ENCODE assay signal across 1 cellular context in the genomic region with DNA sequence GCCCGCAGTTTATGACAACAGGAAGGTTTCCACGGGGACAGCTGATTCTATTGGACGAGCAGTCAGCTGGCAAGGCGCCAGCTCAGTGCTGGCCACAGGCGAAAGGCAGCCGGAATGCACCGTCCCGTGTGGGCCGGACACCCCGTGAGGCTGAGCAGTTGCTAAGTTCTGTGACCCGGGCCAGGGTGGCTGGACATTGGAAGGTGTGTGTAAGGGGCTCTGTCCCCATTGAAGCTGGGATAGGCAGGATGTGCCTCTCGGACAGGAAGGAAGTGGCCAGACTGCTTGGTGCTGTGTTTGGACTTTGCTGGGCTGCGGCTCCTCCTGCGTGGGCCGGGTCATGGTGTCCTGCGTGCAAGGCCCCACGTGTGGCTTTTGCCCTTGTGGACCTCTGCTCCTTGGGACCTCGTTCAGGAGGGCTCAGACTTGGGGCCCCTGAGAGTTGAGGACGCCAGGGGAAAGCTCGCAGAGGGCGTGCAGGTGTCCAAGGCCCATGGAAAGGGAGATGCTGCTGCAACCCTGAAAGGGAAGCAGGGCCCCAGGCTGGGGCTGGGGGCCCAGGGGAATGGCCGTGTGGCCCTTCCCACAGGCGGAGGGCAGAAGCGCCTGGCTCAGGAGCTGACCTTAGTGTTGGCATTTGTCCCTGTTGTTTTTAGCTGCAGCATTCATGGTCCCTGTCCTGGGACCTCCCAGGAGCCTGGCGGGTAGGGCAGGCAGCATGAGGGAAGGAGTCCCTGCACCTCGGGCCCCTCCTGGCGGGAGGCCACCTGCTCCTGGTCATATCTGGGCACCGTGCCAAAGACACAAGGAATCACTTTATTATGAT.
TF ChIP-seq lines count a peak whose summit lies in the region.

No MANE protein-coding gene starts in this region.

TF ChIP-seq in HepG2, 621 proteins besides CTCF, POLR2A, EP300 and RAD21 (continued from another document):
- TF ChIP-seq, protein P1, sequence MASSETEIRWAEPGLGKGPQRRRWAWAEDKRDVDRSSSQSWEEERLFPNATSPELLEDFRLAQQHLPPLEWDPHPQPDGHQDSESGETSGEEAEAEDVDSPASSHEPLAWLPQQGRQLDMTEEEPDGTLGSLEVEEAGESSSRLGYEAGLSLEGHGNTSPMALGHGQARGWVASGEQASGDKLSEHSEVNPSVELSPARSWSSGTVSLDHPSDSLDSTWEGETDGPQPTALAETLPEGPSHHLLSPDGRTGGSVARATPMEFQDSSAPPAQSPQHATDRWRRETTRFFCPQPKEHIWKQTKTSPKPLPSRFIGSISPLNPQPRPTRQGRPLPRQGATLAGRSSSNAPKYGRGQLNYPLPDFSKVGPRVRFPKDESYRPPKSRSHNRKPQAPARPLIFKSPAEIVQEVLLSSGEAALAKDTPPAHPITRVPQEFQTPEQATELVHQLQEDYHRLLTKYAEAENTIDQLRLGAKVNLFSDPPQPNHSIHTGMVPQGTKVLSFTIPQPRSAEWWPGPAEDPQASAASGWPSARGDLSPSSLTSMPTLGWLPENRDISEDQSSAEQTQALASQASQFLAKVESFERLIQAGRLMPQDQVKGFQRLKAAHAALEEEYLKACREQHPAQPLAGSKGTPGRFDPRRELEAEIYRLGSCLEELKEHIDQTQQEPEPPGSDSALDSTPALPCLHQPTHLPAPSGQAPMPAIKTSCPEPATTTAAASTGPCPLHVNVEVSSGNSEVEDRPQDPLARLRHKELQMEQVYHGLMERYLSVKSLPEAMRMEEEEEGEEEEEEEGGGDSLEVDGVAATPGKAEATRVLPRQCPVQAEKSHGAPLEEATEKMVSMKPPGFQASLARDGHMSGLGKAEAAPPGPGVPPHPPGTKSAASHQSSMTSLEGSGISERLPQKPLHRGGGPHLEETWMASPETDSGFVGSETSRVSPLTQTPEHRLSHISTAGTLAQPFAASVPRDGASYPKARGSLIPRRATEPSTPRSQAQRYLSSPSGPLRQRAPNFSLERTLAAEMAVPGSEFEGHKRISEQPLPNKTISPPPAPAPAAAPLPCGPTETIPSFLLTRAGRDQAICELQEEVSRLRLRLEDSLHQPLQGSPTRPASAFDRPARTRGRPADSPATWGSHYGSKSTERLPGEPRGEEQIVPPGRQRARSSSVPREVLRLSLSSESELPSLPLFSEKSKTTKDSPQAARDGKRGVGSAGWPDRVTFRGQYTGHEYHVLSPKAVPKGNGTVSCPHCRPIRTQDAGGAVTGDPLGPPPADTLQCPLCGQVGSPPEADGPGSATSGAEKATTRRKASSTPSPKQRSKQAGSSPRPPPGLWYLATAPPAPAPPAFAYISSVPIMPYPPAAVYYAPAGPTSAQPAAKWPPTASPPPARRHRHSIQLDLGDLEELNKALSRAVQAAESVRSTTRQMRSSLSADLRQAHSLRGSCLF (CRISPR knock-in tag; IDR thresholded peaks at IDR 0.05; ENCODE audit: borderline replicate concordance), result peak; percentile 89; the same call in 1 of the 2 replicates
- TF ChIP-seq BRD4 (CRISPR knock-in tag; IDR thresholded peaks at IDR 0.05), result 0 out of 2 replicates have a peak, but pooled peaks have one; percentile 18
- peak; percentile 42; the same call in 1 of the 2 replicates for TF ChIP-seq ZNF788 (CRISPR knock-in tag; IDR thresholded peaks at IDR 0.05; ENCODE audit: borderline replicate concordance)
- TF ChIP-seq, protein P2, sequence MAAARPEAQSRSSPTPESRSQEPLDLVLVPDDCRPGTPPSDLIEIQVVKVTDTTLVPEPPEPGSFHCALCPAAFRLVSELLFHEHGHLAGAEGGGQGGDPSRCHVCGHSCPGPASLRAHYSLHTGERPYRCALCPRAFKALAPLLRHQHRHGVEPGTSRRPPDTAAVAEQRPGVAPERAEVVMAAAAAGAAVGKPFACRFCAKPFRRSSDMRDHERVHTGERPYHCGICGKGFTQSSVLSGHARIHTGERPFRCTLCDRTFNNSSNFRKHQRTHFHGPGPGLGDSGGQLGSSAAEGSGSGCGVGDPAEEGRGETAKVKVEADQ (CRISPR knock-in tag; IDR thresholded peaks at IDR 0.05; ENCODE audit: borderline replicate concordance), result 0 out of 2 replicates have a peak, but pooled peaks have one; percentile 50
- TF ChIP-seq KAT8 (CRISPR knock-in tag; IDR thresholded peaks at IDR 0.05), result no peak
- no peak for TF ChIP-seq ATAD3A (CRISPR knock-in tag; IDR thresholded peaks at IDR 0.05)
- TF ChIP-seq AGO1 (IDR thresholded peaks at IDR 0.05; ENCODE audit: low read depth, low read length, poor library complexity, severe bottlenecking), result peak; percentile 30
- TF ChIP-seq PHF21A (CRISPR knock-in tag; IDR thresholded peaks at IDR 0.05), result peak; percentile 94
- TF ChIP-seq, protein P3, sequence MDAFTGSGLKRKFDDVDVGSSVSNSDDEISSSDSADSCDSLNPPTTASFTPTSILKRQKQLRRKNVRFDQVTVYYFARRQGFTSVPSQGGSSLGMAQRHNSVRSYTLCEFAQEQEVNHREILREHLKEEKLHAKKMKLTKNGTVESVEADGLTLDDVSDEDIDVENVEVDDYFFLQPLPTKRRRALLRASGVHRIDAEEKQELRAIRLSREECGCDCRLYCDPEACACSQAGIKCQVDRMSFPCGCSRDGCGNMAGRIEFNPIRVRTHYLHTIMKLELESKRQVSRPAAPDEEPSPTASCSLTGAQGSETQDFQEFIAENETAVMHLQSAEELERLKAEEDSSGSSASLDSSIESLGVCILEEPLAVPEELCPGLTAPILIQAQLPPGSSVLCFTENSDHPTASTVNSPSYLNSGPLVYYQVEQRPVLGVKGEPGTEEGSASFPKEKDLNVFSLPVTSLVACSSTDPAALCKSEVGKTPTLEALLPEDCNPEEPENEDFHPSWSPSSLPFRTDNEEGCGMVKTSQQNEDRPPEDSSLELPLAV (CRISPR knock-in tag; conservative IDR thresholded peaks at IDR 0.05; ENCODE audit: low read depth), result no peak
- TF ChIP-seq LCORL (IDR thresholded peaks at IDR 0.05), result peak; percentile 87
- peak; percentile 20; the same call in 1 of the 2 replicates for TF ChIP-seq LCORL (CRISPR knock-in tag; IDR thresholded peaks at IDR 0.05)
- peak; percentile 26; the same call in 1 of the 2 replicates for TF ChIP-seq ZBTB7B (CRISPR knock-in tag; IDR thresholded peaks at IDR 0.05)
- TF ChIP-seq ADNP (CRISPR knock-in tag; IDR thresholded peaks at IDR 0.05), result no peak
- TF ChIP-seq, protein P4, sequence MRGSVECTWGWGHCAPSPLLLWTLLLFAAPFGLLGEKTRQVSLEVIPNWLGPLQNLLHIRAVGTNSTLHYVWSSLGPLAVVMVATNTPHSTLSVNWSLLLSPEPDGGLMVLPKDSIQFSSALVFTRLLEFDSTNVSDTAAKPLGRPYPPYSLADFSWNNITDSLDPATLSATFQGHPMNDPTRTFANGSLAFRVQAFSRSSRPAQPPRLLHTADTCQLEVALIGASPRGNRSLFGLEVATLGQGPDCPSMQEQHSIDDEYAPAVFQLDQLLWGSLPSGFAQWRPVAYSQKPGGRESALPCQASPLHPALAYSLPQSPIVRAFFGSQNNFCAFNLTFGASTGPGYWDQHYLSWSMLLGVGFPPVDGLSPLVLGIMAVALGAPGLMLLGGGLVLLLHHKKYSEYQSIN (CRISPR knock-in tag; IDR thresholded peaks at IDR 0.05; ENCODE audit: borderline replicate concordance), result no peak
- TF ChIP-seq, protein P5, sequence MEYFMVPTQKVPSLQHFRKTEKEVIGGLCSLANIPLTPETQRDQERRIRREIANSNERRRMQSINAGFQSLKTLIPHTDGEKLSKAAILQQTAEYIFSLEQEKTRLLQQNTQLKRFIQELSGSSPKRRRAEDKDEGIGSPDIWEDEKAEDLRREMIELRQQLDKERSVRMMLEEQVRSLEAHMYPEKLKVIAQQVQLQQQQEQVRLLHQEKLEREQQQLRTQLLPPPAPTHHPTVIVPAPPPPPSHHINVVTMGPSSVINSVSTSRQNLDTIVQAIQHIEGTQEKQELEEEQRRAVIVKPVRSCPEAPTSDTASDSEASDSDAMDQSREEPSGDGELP (IDR thresholded peaks at IDR 0.05; ENCODE audit: borderline replicate concordance, low read depth), result peak; percentile 83; the same call in 1 of the 2 replicates
- TF ChIP-seq SNAPC2 (CRISPR knock-in tag; IDR thresholded peaks at IDR 0.05), result 0 out of 2 replicates have a peak, but pooled peaks have one; percentile 25
- 0 out of 2 replicates have a peak, but pooled peaks have one; percentile 5 for TF ChIP-seq ZNF143 (CRISPR knock-in tag; IDR thresholded peaks at IDR 0.05)
- TF ChIP-seq, protein P6, sequence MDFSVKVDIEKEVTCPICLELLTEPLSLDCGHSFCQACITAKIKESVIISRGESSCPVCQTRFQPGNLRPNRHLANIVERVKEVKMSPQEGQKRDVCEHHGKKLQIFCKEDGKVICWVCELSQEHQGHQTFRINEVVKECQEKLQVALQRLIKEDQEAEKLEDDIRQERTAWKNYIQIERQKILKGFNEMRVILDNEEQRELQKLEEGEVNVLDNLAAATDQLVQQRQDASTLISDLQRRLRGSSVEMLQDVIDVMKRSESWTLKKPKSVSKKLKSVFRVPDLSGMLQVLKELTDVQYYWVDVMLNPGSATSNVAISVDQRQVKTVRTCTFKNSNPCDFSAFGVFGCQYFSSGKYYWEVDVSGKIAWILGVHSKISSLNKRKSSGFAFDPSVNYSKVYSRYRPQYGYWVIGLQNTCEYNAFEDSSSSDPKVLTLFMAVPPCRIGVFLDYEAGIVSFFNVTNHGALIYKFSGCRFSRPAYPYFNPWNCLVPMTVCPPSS (IDR thresholded peaks at IDR 0.05), result no peak
- no peak; the same call in 1 of the 2 replicates for TF ChIP-seq KDM2A (CRISPR knock-in tag; IDR thresholded peaks at IDR 0.05; ENCODE audit: borderline replicate concordance, low read depth)
- peak; percentile 35 for TF ChIP-seq SRSF1 (optimal IDR thresholded peaks at IDR 0.05; ENCODE audit: low read depth, low read length)
